Comparison of ENCODE assay signal across 24 cellular contexts in genomic region chr5:147442134-147442726, GRCh38.
A peak's percentile ranks its signal among the peaks of the same experiment; 100 is the strongest.
DNase-seq lines count a peak whose midpoint lies in the region; ATAC-seq and TF ChIP-seq lines count a peak whose summit lies in the region.
"Had no signal": no experiment of that assay in that cellular context is flagged by ENCODE, and none has a peak within 500 bp of the region (broad histone marks: within the 10 kb centered on the region; RNA-seq: fewer than 3 reads in every experiment).

No MANE protein-coding gene starts in this region.

- BruUV-seq in MCF 10A (replicated peaks; lab: Mats Ljungman, UMichigan) = no TSS peak
- no TSS peak for BruUV-seq in mammary epithelial cell (replicated peaks; lab: Mats Ljungman, UMichigan)

- H3K4me3 ChIP-seq in mammary epithelial cell (replicated peaks in 1 of 3; ENCODE audit: insufficient read depth in 1 of 3, low read depth in 2 of 3, low read length in 3 of 3) (no peak overlapping the region), fibroblast of pulmonary artery (replicated peaks; ENCODE audit: low read depth, low read length) (no peak overlapping the region), uterus (no peak overlapping the region)
- H3K4me3 ChIP-seq: coronary artery, lower lobe of right lung, PC-9 had no signal

- 88% methylated on average over 7 of the region's 7 CpGs for WGBS in mammary epithelial cell (ENCODE audit: low coverage, missing lambda C conversion rate)

- no peak overlapping the region for H3K4me2 ChIP-seq in mammary epithelial cell (ENCODE audit: insufficient read depth, low read depth, low read length)
- H3K4me2 ChIP-seq: PC-9 had no signal

- TF ChIP-seq POLR2A in uterus (IDR thresholded peaks at IDR 0.05) = no peak

- H3K4me3 Mint-ChIP-seq in MCF 10A (ENCODE audit: unreplicated experiment) = no peak overlapping the region
- H3K4me3 Mint-ChIP-seq in osteocyte (ENCODE audit: unreplicated experiment) = no peak overlapping the region
- H3K4me3 Mint-ChIP-seq: activated B cell treated with CpG ODN at 0.5 μM for 24 hours; CD4-positive, alpha-beta memory T cell; IgD-negative memory B cell; stimulated activated effector memory CD8-positive, alpha-beta T cell treated with anti-CD3 and anti-CD28 coated beads, Interleukin-12 subunit alpha, Interleukin-12 subunit beta, amount 100 ng/mL, for 72 hours had no signal

- DNase-seq in MCF 10A (ENCODE audit: unreplicated experiment) (peak; percentile 9), mammary epithelial cell (no peak), fibroblast of pulmonary artery (ENCODE audit: low read depth) (peak; percentile 39), osteocyte (ENCODE audit: extremely low spot score, unreplicated experiment) (no peak), uterus (no peak), occipital lobe (lab: John Stamatoyannopoulos, UW) (no peak), NCI-H2107 (lab: John Stamatoyannopoulos, UW) (no peak)
- DNase-seq: activated B cell treated with CpG ODN at 0.5 μM for 24 hours; activated naive CD4-positive, alpha-beta T cell treated with anti-CD3 and anti-CD28 coated beads, Interleukin-2, amount 50 U/mL, for 16 hours; AML-193; amygdala; CD4-positive, alpha-beta memory T cell; DMS153; lower lobe of right lung; NCI-H1417 treated with DMSO at 0.1 percent for 48 hours; NCI-H446; PC-9; SHP77; T1000 had no signal

- in situ Hi-C loops in mammary epithelial cell (cut with MboI; ENCODE audit: low sequenced_read_pairs in 2 of 2) = no loop called here

- H3K27me3 Mint-ChIP-seq in MCF 10A (ENCODE audit: insufficient read depth, unreplicated experiment) = no peaks in the 10 kb centered on the region
- H3K27me3 Mint-ChIP-seq in osteocyte (ENCODE audit: unreplicated experiment) = no peaks in the 10 kb centered on the region
- H3K27me3 Mint-ChIP-seq: IgD-negative memory B cell had no signal

- H3K4me1 ChIP-seq in mammary epithelial cell (ENCODE audit: insufficient read depth, low read length) = no peaks in the 10 kb centered on the region
- peaks cover 0 to 4% of the 10 kb centered on the region in 2 donors for H3K4me1 ChIP-seq in uterus

- intact Hi-C loops in MCF 10A (cut with micrococcal nuclease) (no loop called here), mammary epithelial cell (cut with micrococcal nuclease) (no loop called here), uterus (cut with DNase I; ENCODE audit: low total_unique reads) (no loop called here)

- no peak for ATAC-seq in HG02852 (IDR thresholded peaks at IDR 0.05; ENCODE audit: unreplicated experiment)
- ATAC-seq: lower lobe of right lung; stimulated activated effector memory CD8-positive, alpha-beta T cell treated with anti-CD3 and anti-CD28 coated beads, Interleukin-12 subunit alpha, Interleukin-12 subunit beta, amount 100 ng/mL, for 72 hours had no signal

- H2AFZ ChIP-seq in mammary epithelial cell (ENCODE audit: low read depth, low read length) = no peak overlapping the region
- H2AFZ ChIP-seq: PC-9 had no signal

- H3K27me3 ChIP-seq in mammary epithelial cell (ENCODE audit: insufficient read depth, low read length) (no peaks in the 10 kb centered on the region), uterus (no peaks in the 10 kb centered on the region)
- H3K27me3 ChIP-seq: neutrophil had no signal

- H4K20me1 ChIP-seq in mammary epithelial cell (ENCODE audit: insufficient read depth, low read length) = no peaks in the 10 kb centered on the region

- CTCF ChIA-PET in MCF 10A (lab: Yijun Ruan, JAX) = interaction anchor here (0.7 to 1.7 kb wide), 7 partner anchors 9 to 415 kb away, joined by 3 to 6 read pairs (median 4); no protein-coding TSS in a partner anchor
- CTCF ChIA-PET in mammary epithelial cell (lab: Charles Lee; ENCODE audit: low non-redundant PET) = no interaction called here

- no peaks in the 10 kb centered on the region for H3K79me2 ChIP-seq in mammary epithelial cell (ENCODE audit: insufficient read depth, low read length)

- no peak overlapping the region for H3K9ac ChIP-seq in mammary epithelial cell (ENCODE audit: insufficient read depth, low read length)

- POLR2A ChIA-PET in MCF 10A (lab: Yijun Ruan, JAX) = interaction anchor here (0.6 to 0.9 kb wide), 3 partner anchors 8 to 1758 kb away, joined by 3 to 4 read pairs (median 3); no protein-coding TSS in a partner anchor

- dilution Hi-C loops in mammary epithelial cell (cut with HindIII; ENCODE audit: low sequenced_read_pairs) = no loop called here

- TF ChIP-seq CTCF in MCF 10A (IDR thresholded peaks at IDR 0.05; ENCODE audit: unreplicated experiment) (no peak), mammary epithelial cell (conservative IDR thresholded peaks at IDR 0.05 in 1 of 2, IDR thresholded peaks at IDR 0.05 in 1 of 2; ENCODE audit: extremely low read depth in 1 of 2, insufficient read depth in 1 of 2, low read depth in 1 of 2, low read length in 2 of 2) (no peak), fibroblast of pulmonary artery (IDR thresholded peaks at IDR 0.05; ENCODE audit: low read length, missing control alignments) (no peak), osteocyte (IDR thresholded peaks at IDR 0.05) (no peak), uterus (IDR thresholded peaks at IDR 0.05) (no peak)

- H3K27ac Mint-ChIP-seq in MCF 10A (ENCODE audit: low read depth, unreplicated experiment) (no peak overlapping the region), osteocyte (ENCODE audit: unreplicated experiment) (peak overlapping the region; percentile 64)
- H3K27ac Mint-ChIP-seq: activated B cell treated with CpG ODN at 0.5 μM for 24 hours; CD4-positive, alpha-beta memory T cell; IgD-negative memory B cell; stimulated activated effector memory CD8-positive, alpha-beta T cell treated with anti-CD3 and anti-CD28 coated beads, Interleukin-12 subunit alpha, Interleukin-12 subunit beta, amount 100 ng/mL, for 72 hours had no signal

- no peaks in the 10 kb centered on the region for H3K36me3 Mint-ChIP-seq in MCF 10A (ENCODE audit: insufficient read depth, unreplicated experiment)
- H3K36me3 Mint-ChIP-seq in osteocyte (ENCODE audit: unreplicated experiment) = no peaks in the 10 kb centered on the region
- H3K36me3 Mint-ChIP-seq: CD4-positive, alpha-beta memory T cell; stimulated activated effector memory CD8-positive, alpha-beta T cell treated with anti-CD3 and anti-CD28 coated beads, Interleukin-12 subunit alpha, Interleukin-12 subunit beta, amount 100 ng/mL, for 72 hours had no signal

- H3K36me3 ChIP-seq in mammary epithelial cell (ENCODE audit: insufficient read depth, low read length) = no peaks in the 10 kb centered on the region
- no peaks in the 10 kb centered on the region for H3K36me3 ChIP-seq in uterus
- H3K36me3 ChIP-seq: lower lobe of right lung, neutrophil had no signal

- H3K27ac ChIP-seq in mammary epithelial cell (ENCODE audit: insufficient read depth, low read depth, low read length) (no peak overlapping the region), uterus (peak overlapping the region; percentile 19 to 37)
- H3K27ac ChIP-seq: lower lobe of right lung, neutrophil, PC-9 had no signal

- H3K9me3 Mint-ChIP-seq in MCF 10A (ENCODE audit: unreplicated experiment) (no peaks in the 10 kb centered on the region), osteocyte (ENCODE audit: unreplicated experiment) (no peaks in the 10 kb centered on the region)
- H3K9me3 Mint-ChIP-seq: activated B cell treated with CpG ODN at 0.5 μM for 24 hours; stimulated activated effector memory CD8-positive, alpha-beta T cell treated with anti-CD3 and anti-CD28 coated beads, Interleukin-12 subunit alpha, Interleukin-12 subunit beta, amount 100 ng/mL, for 72 hours had no signal

- H3K4me1 Mint-ChIP-seq in MCF 10A (ENCODE audit: insufficient read depth, unreplicated experiment) (peaks cover 9% of the 10 kb centered on the region), osteocyte (ENCODE audit: unreplicated experiment) (peaks cover 30% of the 10 kb centered on the region)
- H3K4me1 Mint-ChIP-seq: activated B cell treated with CpG ODN at 0.5 μM for 24 hours; CD4-positive, alpha-beta memory T cell; IgD-negative memory B cell; stimulated activated effector memory CD8-positive, alpha-beta T cell treated with anti-CD3 and anti-CD28 coated beads, Interleukin-12 subunit alpha, Interleukin-12 subunit beta, amount 100 ng/mL, for 72 hours had no signal

- H3K9me3 ChIP-seq in mammary epithelial cell (replicated peaks; ENCODE audit: insufficient read depth, low read length) (no peaks in the 10 kb centered on the region), uterus (no peaks in the 10 kb centered on the region)
- H3K9me3 ChIP-seq: lower lobe of right lung, neutrophil had no signal

Comparison
In these comparisons a context has a peak if more than half of its experiments do, and no peak if none do; other contexts are left out.
1. DNase-seq: peak in MCF 10A (single experiment) and fibroblast of pulmonary artery (single experiment); none in mammary epithelial cell (single experiment), osteocyte (single experiment), uterus (0 of 2), occipital lobe (single experiment) and NCI-H2107 (single experiment).